ENCODE assay signal across 1 cellular context in the genomic region with DNA sequence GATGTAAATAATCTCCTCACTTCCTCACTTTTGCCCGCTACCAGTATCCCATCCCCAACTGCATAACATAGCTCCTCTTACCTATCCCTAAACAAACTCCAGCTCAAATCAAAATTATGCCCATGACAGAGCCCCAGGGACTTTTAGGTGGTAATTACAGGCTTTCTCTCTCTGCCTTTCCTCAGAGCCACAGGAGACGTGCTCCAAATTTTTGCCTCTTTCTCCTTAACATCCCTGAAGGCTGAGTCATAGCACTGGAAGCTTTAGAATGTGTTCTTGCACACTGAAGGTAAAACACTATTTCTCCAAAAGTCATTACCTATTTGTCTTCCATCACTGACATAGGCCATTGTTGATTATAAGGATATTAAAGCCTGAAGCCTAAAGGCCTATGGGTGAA.
TF ChIP-seq lines count a peak whose summit lies in the region.

No MANE protein-coding gene starts in this region.

TF ChIP-seq in GM23338, 12 proteins besides CTCF, POLR2A, EP300 and RAD21:
- TF ChIP-seq, protein P1, sequence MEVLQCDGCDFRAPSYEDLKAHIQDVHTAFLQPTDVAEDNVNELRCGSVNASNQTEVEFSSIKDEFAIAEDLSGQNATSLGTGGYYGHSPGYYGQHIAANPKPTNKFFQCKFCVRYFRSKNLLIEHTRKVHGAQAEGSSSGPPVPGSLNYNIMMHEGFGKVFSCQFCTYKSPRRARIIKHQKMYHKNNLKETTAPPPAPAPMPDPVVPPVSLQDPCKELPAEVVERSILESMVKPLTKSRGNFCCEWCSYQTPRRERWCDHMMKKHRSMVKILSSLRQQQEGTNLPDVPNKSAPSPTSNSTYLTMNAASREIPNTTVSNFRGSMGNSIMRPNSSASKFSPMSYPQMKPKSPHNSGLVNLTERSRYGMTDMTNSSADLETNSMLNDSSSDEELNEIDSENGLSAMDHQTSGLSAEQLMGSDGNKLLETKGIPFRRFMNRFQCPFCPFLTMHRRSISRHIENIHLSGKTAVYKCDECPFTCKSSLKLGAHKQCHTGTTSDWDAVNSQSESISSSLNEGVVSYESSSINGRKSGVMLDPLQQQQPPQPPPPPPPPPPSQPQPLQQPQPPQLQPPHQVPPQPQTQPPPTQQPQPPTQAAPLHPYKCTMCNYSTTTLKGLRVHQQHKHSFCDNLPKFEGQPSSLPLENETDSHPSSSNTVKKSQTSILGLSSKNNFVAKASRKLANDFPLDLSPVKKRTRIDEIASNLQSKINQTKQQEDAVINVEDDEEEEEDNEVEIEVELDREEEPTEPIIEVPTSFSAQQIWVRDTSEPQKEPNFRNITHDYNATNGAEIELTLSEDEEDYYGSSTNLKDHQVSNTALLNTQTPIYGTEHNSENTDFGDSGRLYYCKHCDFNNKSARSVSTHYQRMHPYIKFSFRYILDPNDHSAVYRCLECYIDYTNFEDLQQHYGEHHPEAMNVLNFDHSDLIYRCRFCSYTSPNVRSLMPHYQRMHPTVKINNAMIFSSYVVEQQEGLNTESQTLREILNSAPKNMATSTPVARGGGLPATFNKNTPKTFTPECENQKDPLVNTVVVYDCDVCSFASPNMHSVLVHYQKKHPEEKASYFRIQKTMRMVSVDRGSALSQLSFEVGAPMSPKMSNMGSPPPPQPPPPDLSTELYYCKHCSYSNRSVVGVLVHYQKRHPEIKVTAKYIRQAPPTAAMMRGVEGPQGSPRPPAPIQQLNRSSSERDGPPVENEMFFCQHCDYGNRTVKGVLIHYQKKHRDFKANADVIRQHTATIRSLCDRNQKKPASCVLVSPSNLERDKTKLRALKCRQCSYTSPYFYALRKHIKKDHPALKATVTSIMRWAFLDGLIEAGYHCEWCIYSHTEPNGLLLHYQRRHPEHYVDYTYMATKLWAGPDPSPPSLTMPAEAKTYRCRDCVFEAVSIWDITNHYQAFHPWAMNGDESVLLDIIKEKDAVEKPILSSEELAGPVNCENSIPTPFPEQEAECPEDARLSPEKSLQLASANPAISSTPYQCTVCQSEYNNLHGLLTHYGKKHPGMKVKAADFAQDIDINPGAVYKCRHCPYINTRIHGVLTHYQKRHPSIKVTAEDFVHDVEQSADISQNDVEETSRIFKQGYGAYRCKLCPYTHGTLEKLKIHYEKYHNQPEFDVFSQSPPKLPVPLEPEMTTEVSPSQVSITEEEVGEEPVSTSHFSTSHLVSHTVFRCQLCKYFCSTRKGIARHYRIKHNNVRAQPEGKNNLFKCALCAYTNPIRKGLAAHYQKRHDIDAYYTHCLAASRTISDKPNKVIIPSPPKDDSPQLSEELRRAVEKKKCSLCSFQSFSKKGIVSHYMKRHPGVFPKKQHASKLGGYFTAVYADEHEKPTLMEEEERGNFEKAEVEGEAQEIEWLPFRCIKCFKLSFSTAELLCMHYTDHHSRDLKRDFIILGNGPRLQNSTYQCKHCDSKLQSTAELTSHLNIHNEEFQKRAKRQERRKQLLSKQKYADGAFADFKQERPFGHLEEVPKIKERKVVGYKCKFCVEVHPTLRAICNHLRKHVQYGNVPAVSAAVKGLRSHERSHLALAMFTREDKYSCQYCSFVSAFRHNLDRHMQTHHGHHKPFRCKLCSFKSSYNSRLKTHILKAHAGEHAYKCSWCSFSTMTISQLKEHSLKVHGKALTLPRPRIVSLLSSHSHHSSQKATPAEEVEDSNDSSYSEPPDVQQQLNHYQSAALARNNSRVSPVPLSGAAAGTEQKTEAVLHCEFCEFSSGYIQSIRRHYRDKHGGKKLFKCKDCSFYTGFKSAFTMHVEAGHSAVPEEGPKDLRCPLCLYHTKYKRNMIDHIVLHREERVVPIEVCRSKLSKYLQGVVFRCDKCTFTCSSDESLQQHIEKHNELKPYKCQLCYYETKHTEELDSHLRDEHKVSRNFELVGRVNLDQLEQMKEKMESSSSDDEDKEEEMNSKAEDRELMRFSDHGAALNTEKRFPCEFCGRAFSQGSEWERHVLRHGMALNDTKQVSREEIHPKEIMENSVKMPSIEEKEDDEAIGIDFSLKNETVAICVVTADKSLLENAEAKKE (CRISPR knock-in tag; IDR thresholded peaks at IDR 0.05): no peak
- TF ChIP-seq, protein P2, sequence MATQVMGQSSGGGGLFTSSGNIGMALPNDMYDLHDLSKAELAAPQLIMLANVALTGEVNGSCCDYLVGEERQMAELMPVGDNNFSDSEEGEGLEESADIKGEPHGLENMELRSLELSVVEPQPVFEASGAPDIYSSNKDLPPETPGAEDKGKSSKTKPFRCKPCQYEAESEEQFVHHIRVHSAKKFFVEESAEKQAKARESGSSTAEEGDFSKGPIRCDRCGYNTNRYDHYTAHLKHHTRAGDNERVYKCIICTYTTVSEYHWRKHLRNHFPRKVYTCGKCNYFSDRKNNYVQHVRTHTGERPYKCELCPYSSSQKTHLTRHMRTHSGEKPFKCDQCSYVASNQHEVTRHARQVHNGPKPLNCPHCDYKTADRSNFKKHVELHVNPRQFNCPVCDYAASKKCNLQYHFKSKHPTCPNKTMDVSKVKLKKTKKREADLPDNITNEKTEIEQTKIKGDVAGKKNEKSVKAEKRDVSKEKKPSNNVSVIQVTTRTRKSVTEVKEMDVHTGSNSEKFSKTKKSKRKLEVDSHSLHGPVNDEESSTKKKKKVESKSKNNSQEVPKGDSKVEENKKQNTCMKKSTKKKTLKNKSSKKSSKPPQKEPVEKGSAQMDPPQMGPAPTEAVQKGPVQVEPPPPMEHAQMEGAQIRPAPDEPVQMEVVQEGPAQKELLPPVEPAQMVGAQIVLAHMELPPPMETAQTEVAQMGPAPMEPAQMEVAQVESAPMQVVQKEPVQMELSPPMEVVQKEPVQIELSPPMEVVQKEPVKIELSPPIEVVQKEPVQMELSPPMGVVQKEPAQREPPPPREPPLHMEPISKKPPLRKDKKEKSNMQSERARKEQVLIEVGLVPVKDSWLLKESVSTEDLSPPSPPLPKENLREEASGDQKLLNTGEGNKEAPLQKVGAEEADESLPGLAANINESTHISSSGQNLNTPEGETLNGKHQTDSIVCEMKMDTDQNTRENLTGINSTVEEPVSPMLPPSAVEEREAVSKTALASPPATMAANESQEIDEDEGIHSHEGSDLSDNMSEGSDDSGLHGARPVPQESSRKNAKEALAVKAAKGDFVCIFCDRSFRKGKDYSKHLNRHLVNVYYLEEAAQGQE (IDR thresholded peaks at IDR 0.05; ENCODE audit: unreplicated experiment): no peak
- TF ChIP-seq NANOG (IDR thresholded peaks at IDR 0.05; ENCODE audit: borderline replicate concordance) (no peak), EZH2phosphoT487 (IDR thresholded peaks at IDR 0.05; ENCODE audit: unreplicated experiment) (no peak), JUNB (IDR thresholded peaks at IDR 0.05; ENCODE audit: unreplicated experiment) (no peak), ZNF114 (CRISPR knock-in tag; IDR thresholded peaks at IDR 0.05) (no peak), EZH2 (IDR thresholded peaks at IDR 0.05; ENCODE audit: low read depth, unreplicated experiment) (no peak), STAT1 (IDR thresholded peaks at IDR 0.05; ENCODE audit: unreplicated experiment) (no peak), ZNF331 (CRISPR knock-in tag; IDR thresholded peaks at IDR 0.05; ENCODE audit: low read depth) (no peak), CREB1 (CRISPR knock-in tag; IDR thresholded peaks at IDR 0.05; ENCODE audit: low read depth) (no peak), POLR2AphosphoS5 (IDR thresholded peaks at IDR 0.05; ENCODE audit: low read depth) (no peak)
- TF ChIP-seq, protein P3, sequence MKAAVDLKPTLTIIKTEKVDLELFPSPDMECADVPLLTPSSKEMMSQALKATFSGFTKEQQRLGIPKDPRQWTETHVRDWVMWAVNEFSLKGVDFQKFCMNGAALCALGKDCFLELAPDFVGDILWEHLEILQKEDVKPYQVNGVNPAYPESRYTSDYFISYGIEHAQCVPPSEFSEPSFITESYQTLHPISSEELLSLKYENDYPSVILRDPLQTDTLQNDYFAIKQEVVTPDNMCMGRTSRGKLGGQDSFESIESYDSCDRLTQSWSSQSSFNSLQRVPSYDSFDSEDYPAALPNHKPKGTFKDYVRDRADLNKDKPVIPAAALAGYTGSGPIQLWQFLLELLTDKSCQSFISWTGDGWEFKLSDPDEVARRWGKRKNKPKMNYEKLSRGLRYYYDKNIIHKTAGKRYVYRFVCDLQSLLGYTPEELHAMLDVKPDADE (IDR thresholded peaks at IDR 0.05): no peak
